8 cellular contexts compared by ENCODE assay signal in genomic region chr11:62505112-62505783, GRCh38. TPM values are rescaled to one million over a fixed set of nuclear protein-coding genes. Genes with fewer than 3 reads are reported as not detected.
DNase-seq lines count a peak whose midpoint lies in the region; ATAC-seq and TF ChIP-seq lines count a peak whose summit lies in the region.

No MANE protein-coding gene starts in this region.

- H3K27ac Mint-ChIP-seq in progenitor cell of endocrine pancreas: no peak overlapping the region

- H3K4me3 ChIP-seq in GM12865 (ENCODE audit: low read depth, low read length): no peak overlapping the region
- H3K4me3 ChIP-seq in adipocyte (ENCODE audit: low read length): peak overlapping the region; percentile 67
- peak overlapping the region in 7 of 10 donors; percentile 19 to 41 (median 36) for H3K4me3 ChIP-seq in heart right ventricle

- DNase-seq in GM12865 (ENCODE audit: low read depth) (peak; percentile 18), adipocyte (ENCODE audit: low read depth) (no peak), heart right ventricle (peak; percentile 34 to 51), progenitor cell of endocrine pancreas (ENCODE audit: low spot score, unreplicated experiment) (no peak)

- ATAC-seq in heart right ventricle: peak in 6 of 8 donors; percentile 14 to 36 (median 26)
- ATAC-seq in HG02623 (IDR thresholded peaks at IDR 0.05; ENCODE audit: unreplicated experiment): no peak
- ATAC-seq in GM21515 (IDR thresholded peaks at IDR 0.05; ENCODE audit: unreplicated experiment): no peak
- no peak for ATAC-seq in HG02973 (IDR thresholded peaks at IDR 0.05; ENCODE audit: unreplicated experiment)
- ATAC-seq in HG02759 (IDR thresholded peaks at IDR 0.05; ENCODE audit: unreplicated experiment): no peak

- H3K9me3 ChIP-seq in adipocyte (ENCODE audit: control insufficient read depth, low read length): no peaks in the 10 kb centered on the region
- H3K9me3 ChIP-seq in heart right ventricle: no peaks in the 10 kb centered on the region

- WGBS in heart right ventricle, 2 donors: 44 to 46% methylated on average over 26 of the region's 26 CpGs

- H3K27ac ChIP-seq in heart right ventricle: peak overlapping the region in 6 of 10 donors; percentile 42 to 89 (median 79)

- H3K27me3 ChIP-seq in adipocyte (replicated peaks; ENCODE audit: control insufficient read depth, insufficient read depth, low read length) (no peaks in the 10 kb centered on the region), heart right ventricle (no peaks in the 10 kb centered on the region)

- peaks cover 36% of the 10 kb centered on the region for H3K4me1 ChIP-seq in adipocyte (ENCODE audit: control insufficient read depth, insufficient read depth, low read length)
- H3K4me1 ChIP-seq in heart right ventricle: peaks cover 11 to 92% (median 78%) of the 10 kb centered on the region in 9 donors

- peak overlapping the region; percentile 29 for H3K4me3 Mint-ChIP-seq in progenitor cell of endocrine pancreas (ENCODE audit: low read depth)

- H3K9ac ChIP-seq in adipocyte (ENCODE audit: low read length): peak overlapping the region; percentile 55

- intact Hi-C loops in heart right ventricle (cut with DNase I): loop anchor here in 4 of 10 donors (5.0 to 10.0 kb wide), 4 partner anchors 37 to 108 kb away; no protein-coding TSS in a partner anchor

- no peak for TF ChIP-seq CTCF in GM12865 (IDR thresholded peaks at IDR 0.05; ENCODE audit: insufficient read depth, low read depth, low read length, missing control alignments)
- TF ChIP-seq CTCF in heart right ventricle (IDR thresholded peaks at IDR 0.05): no peak
- no peak for TF ChIP-seq CTCF in progenitor cell of endocrine pancreas (IDR thresholded peaks at IDR 0.05; ENCODE audit: unreplicated experiment)

- no peaks in the 10 kb centered on the region for H3K36me3 ChIP-seq in adipocyte (ENCODE audit: control insufficient read depth, insufficient read depth, low read length, severe bottlenecking)
- H3K36me3 ChIP-seq in heart right ventricle: no peaks in the 10 kb centered on the region

- H3K27me3 Mint-ChIP-seq in progenitor cell of endocrine pancreas: peaks cover 51% of the 10 kb centered on the region

- no peaks in the 10 kb centered on the region for H3K36me3 Mint-ChIP-seq in progenitor cell of endocrine pancreas (ENCODE audit: insufficient read depth)

- H3K9me3 Mint-ChIP-seq in progenitor cell of endocrine pancreas (ENCODE audit: low read depth): no peaks in the 10 kb centered on the region

- H3K4me1 Mint-ChIP-seq in progenitor cell of endocrine pancreas (ENCODE audit: low read depth): peaks cover 39% of the 10 kb centered on the region

RNA-seq across cellular contexts. Expression of gene AHNAK, which starts 41.4 kb away (rescaled TPM):
- total RNA-seq in heart right ventricle: 100 to 1,000 TPM; 259 to 447 (median 386) TPM
- 100 to 1,000 TPM; 101 to 113 TPM for polyA plus RNA-seq in heart right ventricle
- 27.2 and 39.8 TPM in 2 replicates for total RNA-seq in progenitor cell of endocrine pancreas

Comparison
In these comparisons a context has a peak if more than half of its experiments do, and no peak if none do; other contexts are left out.
1. DNase-seq: peak in GM12865 (single experiment) and heart right ventricle (2 of 2); none in adipocyte (single experiment) and progenitor cell of endocrine pancreas (single experiment).
2. ATAC-seq: peak in heart right ventricle (6 of 8); none in HG02623 (single experiment), GM21515 (single experiment), HG02973 (single experiment) and HG02759 (single experiment).